Comparison of ENCODE assay signal across 26 cellular contexts in genomic region chr7:12281026-12281425, GRCh38.
DNase-seq lines count a peak whose midpoint lies in the region; ATAC-seq and TF ChIP-seq lines count a peak whose summit lies in the region.
"Had no signal": no experiment of that assay in that cellular context is flagged by ENCODE, and none has a peak within 500 bp of the region (broad histone marks: within the 10 kb centered on the region; RNA-seq: fewer than 3 reads in every experiment).

No MANE protein-coding gene starts in this region.

- no peak for TF ChIP-seq CTCF in endothelial cell (IDR thresholded peaks at IDR 0.05; ENCODE audit: unreplicated experiment)

- no peaks in the 10 kb centered on the region for H3K9me3 ChIP-seq in naive thymus-derived CD4-positive, alpha-beta T cell (ENCODE audit: control insufficient read depth in 2 of 3, low read length in 3 of 3)
- H3K9me3 ChIP-seq: prostate gland, thyroid gland had no signal

- H3K27me3 Mint-ChIP-seq in endothelial cell (ENCODE audit: unreplicated experiment), result no peaks in the 10 kb centered on the region
- peaks cover 0 to 22% (median 4%) of the 10 kb centered on the region in 5 donors for H3K27me3 Mint-ChIP-seq in naive thymus-derived CD4-positive, alpha-beta T cell

- intact Hi-C loops in posterior vena cava (cut with DNase I), result no loop called here
- intact Hi-C loops in naive thymus-derived CD4-positive, alpha-beta T cell (cut with micrococcal nuclease), result no loop called here

- no peak overlapping the region for H3K4me3 ChIP-seq in naive thymus-derived CD4-positive, alpha-beta T cell (ENCODE audit: low read length)
- H3K4me3 ChIP-seq: gastroesophageal sphincter, lung, PC-9, prostate gland, skin epidermis, thyroid gland had no signal

- POLR2A ChIA-PET in naive thymus-derived CD4-positive, alpha-beta T cell (lab: Charles Lee), result no interaction called here

- no peaks in the 10 kb centered on the region for H3K9me3 Mint-ChIP-seq in endothelial cell (ENCODE audit: unreplicated experiment)
- H3K9me3 Mint-ChIP-seq in naive thymus-derived CD4-positive, alpha-beta T cell, result peaks cover 0 to 23% (median 13%) of the 10 kb centered on the region in 11 donors
- H3K9me3 Mint-ChIP-seq: activated naive CD4-positive, alpha-beta T cell treated with anti-CD3 and anti-CD28 coated beads, Interleukin-2, amount 10 ng/mL, durations not matched to agents 7 days and 5 days had no signal

- no peak overlapping the region for H3K4me3 Mint-ChIP-seq in endothelial cell (ENCODE audit: unreplicated experiment)
- H3K4me3 Mint-ChIP-seq in naive thymus-derived CD4-positive, alpha-beta T cell, result no peak overlapping the region
- H3K4me3 Mint-ChIP-seq: activated naive CD4-positive, alpha-beta T cell treated with anti-CD3 and anti-CD28 coated beads, Interleukin-2, amount 10 ng/mL, durations not matched to agents 7 days and 5 days; activated T-cell treated with anti-CD3 and anti-CD28 coated beads, Interleukin-2, amount 50 U/mL, for 4 hours; CD14-positive monocyte; effector memory CD8-positive, alpha-beta T cell; stimulated activated memory B cell treated with anti-CD40 and anti-IgM and Interleukin-4, amounts not matched to agents 10 μg/mL and 1 μg/mL and 100 μg/mL, for 72 hours had no signal

- H3K27ac ChIP-seq in naive thymus-derived CD4-positive, alpha-beta T cell (ENCODE audit: low read depth, low read length), result no peak overlapping the region
- H3K27ac ChIP-seq: gastroesophageal sphincter, PC-9, prostate gland, skin epidermis, thyroid gland had no signal

- DNase-seq in HPDE6-E6E7 (ENCODE audit: extremely low spot score), result peak; percentile 10
- DNase-seq in SK-MEL-5 (ENCODE audit: low read depth, low spot score), result peak; percentile 77
- no peak for DNase-seq in endothelial cell (ENCODE audit: low spot score)
- DNase-seq in foreskin melanocyte, result peak; percentile 86
- no peak for DNase-seq in NCI-H1048 (lab: John Stamatoyannopoulos, UW)
- no peak for DNase-seq in posterior vena cava (ENCODE audit: low spot score)
- no peak for DNase-seq in stimulated activated CD4-positive, alpha-beta T cell treated with anti-CD3 and anti-CD28 coated beads, Interleukin-4, amount 100 ng/mL, for 1 hour
- no peak for DNase-seq in naive thymus-derived CD4-positive, alpha-beta T cell
- DNase-seq: activated CD4-positive, alpha-beta T cell treated with anti-CD3 and anti-CD28 coated beads for 4 hours; activated naive CD4-positive, alpha-beta T cell treated with anti-CD3 and anti-CD28 coated beads, Interleukin-2, amount 10 ng/mL, durations not matched to agents 7 days and 5 days; activated T-cell treated with anti-CD3 and anti-CD28 coated beads, Interleukin-2, amount 50 U/mL, for 4 hours; effector memory CD8-positive, alpha-beta T cell; Kasumi-1; NCI-H1092 treated with DMSO at 0.1 percent for 48 hours; NCI-H2029; NCI-H345; PC-9; SHP77; stimulated activated CD4-positive, alpha-beta T cell treated with anti-CD3 and anti-CD28 coated beads, Interleukin-1b, Interleukin-23, amount 100 ng/mL, for 48 hours; thyroid gland had no signal

- no peaks in the 10 kb centered on the region for H3K4me1 ChIP-seq in naive thymus-derived CD4-positive, alpha-beta T cell (ENCODE audit: control insufficient read depth in 2 of 2, insufficient read depth in 2 of 2, low read length in 2 of 2)
- H3K4me1 ChIP-seq: gastroesophageal sphincter, prostate gland, thyroid gland had no signal

- no peaks in the 10 kb centered on the region for H3K27me3 ChIP-seq in naive thymus-derived CD4-positive, alpha-beta T cell (ENCODE audit: control insufficient read depth in 2 of 2, insufficient read depth in 2 of 2, low read length in 2 of 2)
- H3K27me3 ChIP-seq: gastroesophageal sphincter, thyroid gland had no signal

- H3K36me3 ChIP-seq in naive thymus-derived CD4-positive, alpha-beta T cell (ENCODE audit: control insufficient read depth in 2 of 3, insufficient read depth in 3 of 3, low read length in 3 of 3), result no peaks in the 10 kb centered on the region
- H3K36me3 ChIP-seq: gastroesophageal sphincter, prostate gland, thyroid gland had no signal

- H3K27ac Mint-ChIP-seq in endothelial cell (ENCODE audit: unreplicated experiment), result peak overlapping the region; percentile 43
- H3K27ac Mint-ChIP-seq in naive thymus-derived CD4-positive, alpha-beta T cell, result no peak overlapping the region
- H3K27ac Mint-ChIP-seq: activated naive CD4-positive, alpha-beta T cell treated with anti-CD3 and anti-CD28 coated beads, Interleukin-2, amount 10 ng/mL, durations not matched to agents 7 days and 5 days; CD14-positive monocyte; effector memory CD8-positive, alpha-beta T cell; stimulated activated memory B cell treated with anti-CD40 and anti-IgM and Interleukin-4, amounts not matched to agents 10 μg/mL and 1 μg/mL and 100 μg/mL, for 72 hours had no signal

- CTCF ChIA-PET in naive thymus-derived CD4-positive, alpha-beta T cell (lab: Charles Lee), result no interaction called here

- no peaks in the 10 kb centered on the region for H3K36me3 Mint-ChIP-seq in endothelial cell (ENCODE audit: low read depth, unreplicated experiment)
- H3K36me3 Mint-ChIP-seq in naive thymus-derived CD4-positive, alpha-beta T cell, result peaks cover 4 to 17% (median 10%) of the 10 kb centered on the region in 5 donors
- H3K36me3 Mint-ChIP-seq: activated naive CD4-positive, alpha-beta T cell treated with anti-CD3 and anti-CD28 coated beads, Interleukin-2, amount 10 ng/mL, durations not matched to agents 7 days and 5 days; CD14-positive monocyte; stimulated activated memory B cell treated with anti-CD40 and anti-IgM and Interleukin-4, amounts not matched to agents 10 μg/mL and 1 μg/mL and 100 μg/mL, for 72 hours had no signal

- in situ Hi-C loops in SK-MEL-5 (cut with HindIII; ENCODE audit: low pct_unique_long_range_greater_than_20kb, low sequenced_read_pairs), result no loop called here

- ATAC-seq in naive thymus-derived CD4-positive, alpha-beta T cell, result no peak
- ATAC-seq: activated T-cell treated with anti-CD3 and anti-CD28 coated beads, Interleukin-2, amount 50 U/mL, for 4 hours; effector memory CD8-positive, alpha-beta T cell; gastroesophageal sphincter; stimulated activated memory B cell treated with anti-CD40 and anti-IgM and Interleukin-4, amounts not matched to agents 10 μg/mL and 1 μg/mL and 100 μg/mL, for 72 hours had no signal

- H3K4me1 Mint-ChIP-seq in endothelial cell (ENCODE audit: unreplicated experiment), result peaks cover 7% of the 10 kb centered on the region
- peaks cover 0 to 3% (median 0%) of the 10 kb centered on the region in 7 donors for H3K4me1 Mint-ChIP-seq in naive thymus-derived CD4-positive, alpha-beta T cell
- H3K4me1 Mint-ChIP-seq: activated naive CD4-positive, alpha-beta T cell treated with anti-CD3 and anti-CD28 coated beads, Interleukin-2, amount 10 ng/mL, durations not matched to agents 7 days and 5 days; CD14-positive monocyte; stimulated activated memory B cell treated with anti-CD40 and anti-IgM and Interleukin-4, amounts not matched to agents 10 μg/mL and 1 μg/mL and 100 μg/mL, for 72 hours had no signal

Comparison
In these comparisons a context has a peak if more than half of its experiments do, and no peak if none do; other contexts are left out.
1. DNase-seq: peak in HPDE6-E6E7 (single experiment), SK-MEL-5 (single experiment) and foreskin melanocyte (single experiment); none in endothelial cell (single experiment), NCI-H1048 (single experiment), posterior vena cava (single experiment), stimulated activated CD4-positive, alpha-beta T cell treated with anti-CD3 and anti-CD28 coated beads, Interleukin-4, amount 100 ng/mL, for 1 hour (single experiment) and naive thymus-derived CD4-positive, alpha-beta T cell (0 of 9).